In genomic region chr2:164990953-164991352, GRCh38 we compare ENCODE assay signal across 12 cellular contexts. TPM values are rescaled to one million over a fixed set of nuclear protein-coding genes. Genes with fewer than 3 reads are reported as not detected.
DNase-seq lines count a peak whose midpoint lies in the region; ATAC-seq, FAIRE-seq and TF ChIP-seq lines count a peak whose summit lies in the region.
"Not testable (repeated sequence)": the region's sequence is repeated elsewhere in the genome, so short reads cannot be mapped to it uniquely, and the experiment has no call there.
"Had no signal": no experiment of that assay in that cellular context is flagged by ENCODE, and none has a peak within 500 bp of the region (broad histone marks: within the 10 kb centered on the region; RNA-seq: fewer than 3 reads in every experiment).

No MANE protein-coding gene starts in this region.

- H3K9me3 ChIP-seq in keratinocyte (ENCODE audit: control insufficient read depth, low read depth, low read length); osteoblast (ENCODE audit: low read depth, low read length); thoracic aorta: not testable (repeated sequence)

- TF ChIP-seq CTCF in Calu3 (IDR thresholded peaks at IDR 0.05; ENCODE audit: unreplicated experiment); brain microvascular endothelial cell (IDR thresholded peaks at IDR 0.05; ENCODE audit: low read depth, low read length, missing control alignments); keratinocyte (optimal IDR thresholded peaks at IDR 0.05 in 1 of 3, IDR thresholded peaks at IDR 0.05 in 1 of 3, conservative IDR thresholded peaks at IDR 0.05 in 1 of 3; ENCODE audit: extremely low read depth in 1 of 3, insufficient read depth in 2 of 3, low read length in 3 of 3); osteoblast (IDR thresholded peaks at IDR 0.05; ENCODE audit: extremely low read depth, low read depth, low read length); thoracic aorta (IDR thresholded peaks at IDR 0.05): not testable (repeated sequence)

- not testable (repeated sequence) for H4K20me1 ChIP-seq in keratinocyte (ENCODE audit: control insufficient read depth, extremely low read depth, insufficient read depth, low read length); osteoblast (ENCODE audit: insufficient read depth, low read length)

- not testable (repeated sequence) for H3K9ac ChIP-seq in keratinocyte (ENCODE audit: control insufficient read depth, extremely low read depth, insufficient read depth, low read length)

- dilution Hi-C loops in keratinocyte (cut with MboI; ENCODE audit: extremely low pct_ligation_motif_present, low sequenced_read_pairs), result not testable (repeated sequence)

- peaks cover 33% of the 10 kb centered on the region for H3K4me1 Mint-ChIP-seq in Calu3 (ENCODE audit: low read depth, unreplicated experiment)
- peaks cover 20 to 45% (median 41%) of the 10 kb centered on the region in 3 donors for H3K4me1 Mint-ChIP-seq in IgD-negative memory B cell

- not testable (repeated sequence) for H3K27me3 ChIP-seq in brain microvascular endothelial cell (replicated peaks); keratinocyte (ENCODE audit: control insufficient read depth, extremely low read depth, insufficient read depth, low read length); osteoblast (ENCODE audit: insufficient read depth, low read length); thoracic aorta (replicated peaks; ENCODE audit: insufficient read depth)

- peaks cover 21% of the 10 kb centered on the region for H3K4me1 ChIP-seq in keratinocyte (ENCODE audit: control insufficient read depth, extremely low read depth, insufficient read depth, low read length)
- peaks cover 20% of the 10 kb centered on the region for H3K4me1 ChIP-seq in osteoblast (ENCODE audit: insufficient read depth, low read length)
- H3K4me1 ChIP-seq in thoracic aorta (ENCODE audit: control insufficient read depth in 1 of 2, low read depth in 2 of 2), result peaks cover 23 to 24% of the 10 kb centered on the region in 2 donors

- not testable (repeated sequence) for H3K36me3 Mint-ChIP-seq in Calu3 (ENCODE audit: insufficient read depth, unreplicated experiment); IgD-negative memory B cell

- FAIRE-seq in keratinocyte (lab: Jason Lieb, UNC), result not testable (repeated sequence)

- H3K79me2 ChIP-seq in keratinocyte (ENCODE audit: control insufficient read depth, insufficient read depth, low read length); osteoblast (ENCODE audit: insufficient read depth, low read length): not testable (repeated sequence)

- H3K27ac ChIP-seq in brain microvascular endothelial cell, result not testable (repeated sequence)
- peak overlapping the region; percentile 37 for H3K27ac ChIP-seq in keratinocyte (ENCODE audit: control insufficient read depth, insufficient read depth, low read length)
- peak overlapping the region; percentile 65 for H3K27ac ChIP-seq in osteoblast (ENCODE audit: low read depth, low read length)
- peak overlapping the region; percentile 64 to 68 for H3K27ac ChIP-seq in thoracic aorta

- not testable (repeated sequence) for H3K9me3 Mint-ChIP-seq in Calu3 (ENCODE audit: low read depth, unreplicated experiment); IgD-negative memory B cell

- peak; percentile 23 for DNase-seq in Calu3
- DNase-seq in brain microvascular endothelial cell, result peak; percentile 61
- DNase-seq in fibroblast of gingiva (ENCODE audit: low read depth), result peak; percentile 35
- not testable (repeated sequence) for DNase-seq in keratinocyte (ENCODE audit: low read depth, low spot score); osteoblast (ENCODE audit: insufficient read length, low spot score, missing footprints); thoracic aorta (ENCODE audit: low spot score)

- not testable (repeated sequence) for H3K9me1 ChIP-seq in keratinocyte (ENCODE audit: control insufficient read depth, extremely low read depth, insufficient read depth, low read length)

- BruUV-seq in Calu3 (replicated peaks; lab: Mats Ljungman, UMichigan), result not testable (repeated sequence)

- ATAC-seq in SK-N-SH treated with all-trans-retinoic acid at 6 μM for 48 hours, result peak; percentile 71
- not testable (repeated sequence) for ATAC-seq in thoracic aorta (ENCODE audit: insufficient number of reproducible peaks, low FRiP score, low read depth)

- CTCF ChIA-PET in Calu3 (lab: Charles Lee), result not testable (repeated sequence)

- peak overlapping the region; percentile 23 for H2AFZ ChIP-seq in keratinocyte (ENCODE audit: control insufficient read depth, low read length)
- not testable (repeated sequence) for H2AFZ ChIP-seq in osteoblast (ENCODE audit: low read length)

- H3K4me3 Mint-ChIP-seq in Calu3 (ENCODE audit: low read depth, unreplicated experiment), result not testable (repeated sequence)
- peak overlapping the region in 1 of 4 donors; percentile 28 for H3K4me3 Mint-ChIP-seq in IgD-negative memory B cell

- H3K36me3 ChIP-seq in brain microvascular endothelial cell (replicated peaks); keratinocyte (ENCODE audit: control insufficient read depth in 2 of 2, extremely low read depth in 1 of 2, insufficient read depth in 2 of 2, low read length in 2 of 2); osteoblast (ENCODE audit: insufficient read depth, low read length); thoracic aorta: not testable (repeated sequence)

- H3K27me3 Mint-ChIP-seq in Calu3 (ENCODE audit: unreplicated experiment); IgD-negative memory B cell: not testable (repeated sequence)

- H3K4me2 ChIP-seq in keratinocyte (ENCODE audit: control insufficient read depth, extremely low read depth, insufficient read depth, low read depth, low read length), result not testable (repeated sequence)
- peak overlapping the region; percentile 36 for H3K4me2 ChIP-seq in osteoblast (ENCODE audit: insufficient read depth, low read length)

- not testable (repeated sequence) for H3K4me3 ChIP-seq in brain microvascular endothelial cell (ENCODE audit: low read depth, low read length); keratinocyte (ENCODE audit: control insufficient read depth in 2 of 3, extremely low read depth in 1 of 3, insufficient read depth in 2 of 3, low read depth in 1 of 3, low read length in 3 of 3); osteoblast (ENCODE audit: insufficient read depth, low read length); thoracic aorta

- intact Hi-C loops in Calu3 (cut with micrococcal nuclease; ENCODE audit: unreplicated experiment), result loop anchor here (5.0 kb wide), 3 partner anchors 211 to 706 kb away; partner anchors contain the start of gene SCN3A

- peak overlapping the region; percentile 45 for H3K27ac Mint-ChIP-seq in Calu3 (ENCODE audit: unreplicated experiment)
- H3K27ac Mint-ChIP-seq in IgD-negative memory B cell, result peak overlapping the region; percentile 46 to 95 (median 76)

- in situ Hi-C loops in brain microvascular endothelial cell (cut with HindIII; ENCODE audit: low pct_ligation_motif_present, low sequenced_read_pairs), result not testable (repeated sequence)

RNA-seq across cellular contexts. Expression of gene SLC38A11, which starts 35.6 kb away (rescaled TPM):
- 0.57 and 1.6 TPM in 2 replicates for total RNA-seq in Calu3 (2022)
- 0.60 TPM for polyA plus RNA-seq in IgD-negative memory B cell
- not detected in 3 replicates for polyA plus RNA-seq in keratinocyte
- not detected for polyA plus RNA-seq in keratinocyte (2011; ENCODE audit: low read depth)
- polyA plus RNA-seq in keratinocyte (2011; cell fraction: cytosol; rRNA removed), result not detected in 2 replicates
- 0.17 TPM in 1 of 2 replicates, not detected in the other for polyA plus RNA-seq in keratinocyte (2011; cell fraction: nucleus; rRNA removed)
- 0.23 TPM in 1 of 2 replicates, not detected in the other for polyA plus RNA-seq in keratinocyte (2012; ENCODE audit: low replicate concordance)
- not detected in 3 replicates for polyA minus RNA-seq in keratinocyte
- polyA minus RNA-seq in keratinocyte (2011; cell fraction: cytosol; rRNA and poly(A)+ RNA removed), result not detected
- not detected in 2 replicates for polyA minus RNA-seq in keratinocyte (2011; cell fraction: nucleus; rRNA and poly(A)+ RNA removed)
- not detected in 2 replicates for total RNA-seq in osteoblast
- total RNA-seq in thoracic aorta, result 1 to 10 TPM in 1 of 2 donors, under 1 TPM in 1; 0.85 to 2.0 TPM
- total RNA-seq: activated CD4-positive, alpha-beta memory T cell treated with anti-CD3 and anti-CD28 coated beads, Interleukin-2, amount 10 ng/mL, durations not matched to agents 7 days and 5 days; CD8-positive, alpha-beta memory T cell; T-helper 2 cell treated with Interferon-gamma antibody and Interleukin-4, amounts not matched to agents 100 ng/mL and 5 ng/mL, for 36 hours; WTC11 had no signal
- polyA plus RNA-seq: CD8-positive, alpha-beta memory T cell had no signal
